12 cellular contexts compared by ENCODE assay signal in genomic region chr6:158018851-158019361, GRCh38. TPM values are rescaled to one million over a fixed set of nuclear protein-coding genes. Genes with fewer than 3 reads are reported as not detected.
DNase-seq lines count a peak whose midpoint lies in the region; ATAC-seq and TF ChIP-seq lines count a peak whose summit lies in the region.
"Had no signal": no experiment of that assay in that cellular context is flagged by ENCODE, and none has a peak within 500 bp of the region (broad histone marks: within the 10 kb centered on the region; RNA-seq: fewer than 3 reads in every experiment).

No MANE protein-coding gene starts in this region.

- H3K79me2 ChIP-seq in Karpas-422 (ENCODE audit: low read length): no peaks in the 10 kb centered on the region

- no peak overlapping the region for H2AFZ ChIP-seq in Karpas-422 (ENCODE audit: low read length)

- H3K36me3 ChIP-seq in right atrium auricular region (no peaks in the 10 kb centered on the region), Karpas-422 (ENCODE audit: insufficient read depth, low read length) (no peaks in the 10 kb centered on the region)

- H3K9me2 ChIP-seq in Karpas-422 (replicated peaks; ENCODE audit: insufficient read depth, low read length): no peaks in the 10 kb centered on the region

- H3K27ac ChIP-seq in right atrium auricular region (peak overlapping the region; percentile 40 to 48), temporal lobe (ENCODE audit: low read depth, low read length) (peak overlapping the region; percentile 59), Karpas-422 (ENCODE audit: low read length) (no peak overlapping the region)

- no peak overlapping the region for H3K4me3 ChIP-seq in right atrium auricular region
- H3K4me3 ChIP-seq in Karpas-422 (ENCODE audit: low read length): no peak overlapping the region
- H3K4me3 ChIP-seq: A549 had no signal

- DNase-seq in NCI-H345 treated with DMSO at 0.1 percent for 48 hours (lab: John Stamatoyannopoulos, UW; ENCODE audit: unreplicated experiment): peak; percentile 6
- DNase-seq in NCI-H345 (lab: John Stamatoyannopoulos, UW): no peak
- peak; percentile 76 for DNase-seq in astrocyte of the hippocampus (ENCODE audit: low read depth, low spot score)
- no peak for DNase-seq in right atrium auricular region (ENCODE audit: low spot score)
- DNase-seq in activated CD4-positive, alpha-beta T cell treated with anti-CD3 and anti-CD28 coated beads, Interleukin-2, amount 50 U/mL, for 4 hours: no peak
- no peak for DNase-seq in Karpas-422
- DNase-seq: activated CD8-positive, alpha-beta memory T cell treated with anti-CD3 and anti-CD28 coated beads, Interleukin-2, amount 50 U/mL, for 4 hours; GDM1; stimulated activated naive CD8-positive, alpha-beta T cell treated with anti-CD3 and anti-CD28 coated beads, Interleukin-15, Interleukin-2, amounts not matched to agents 100 U/mL and 50 U/mL, for 24 hours had no signal

- no peaks in the 10 kb centered on the region for H4K20me1 ChIP-seq in Karpas-422 (ENCODE audit: insufficient read depth, low read depth, low read length)

- no peak for ATAC-seq in HG03432 (IDR thresholded peaks at IDR 0.05; ENCODE audit: unreplicated experiment)
- ATAC-seq: A549; stimulated activated naive CD8-positive, alpha-beta T cell treated with anti-CD3 and anti-CD28 coated beads, Interleukin-15, Interleukin-2, amounts not matched to agents 100 U/mL and 50 U/mL, for 24 hours had no signal

- H3K27me3 ChIP-seq in right atrium auricular region (no peaks in the 10 kb centered on the region), Karpas-422 (ENCODE audit: low read length) (no peaks in the 10 kb centered on the region)

- no peak for TF ChIP-seq CTCF in right atrium auricular region (IDR thresholded peaks at IDR 0.05)

- no peaks in the 10 kb centered on the region for H3K9me3 ChIP-seq in right atrium auricular region
- no peaks in the 10 kb centered on the region for H3K9me3 ChIP-seq in Karpas-422 (ENCODE audit: low read length)
- H3K9me3 ChIP-seq: A549 had no signal

- no peak overlapping the region for H3K9ac ChIP-seq in Karpas-422 (ENCODE audit: low read length)

- H3K4me2 ChIP-seq in Karpas-422 (ENCODE audit: low read depth, low read length, poor library complexity, severe bottlenecking): no peak overlapping the region
- H3K4me2 ChIP-seq: A549 had no signal

- peaks cover 0 to 24% of the 10 kb centered on the region in 2 donors for H3K4me1 ChIP-seq in right atrium auricular region
- no peaks in the 10 kb centered on the region for H3K4me1 ChIP-seq in Karpas-422 (ENCODE audit: low read length)

RNA-seq across cellular contexts. Expression of gene SYNJ2, which starts 37.2 kb away (rescaled TPM):
- total RNA-seq in right atrium auricular region (10 to 100 TPM; 10.1 to 20.0 TPM), temporal lobe (6.6 TPM)
- 0.04 TPM in 1 of 2 replicates, not detected in the other for total RNA-seq in Karpas-422 (2014; rRNA removed; shearing (Covaris generic); ENCODE audit: low replicate concordance)

Comparison
In these comparisons a context has a peak if more than half of its experiments do, and no peak if none do; other contexts are left out.
1. DNase-seq: peak in NCI-H345 treated with DMSO at 0.1 percent for 48 hours (single experiment) and astrocyte of the hippocampus (single experiment); none in NCI-H345 (single experiment), right atrium auricular region (single experiment), activated CD4-positive, alpha-beta T cell treated with anti-CD3 and anti-CD28 coated beads, Interleukin-2, amount 50 U/mL, for 4 hours (0 of 2) and Karpas-422 (single experiment).